Comparison of ENCODE assay signal across 9 cellular contexts in the genomic region with DNA sequence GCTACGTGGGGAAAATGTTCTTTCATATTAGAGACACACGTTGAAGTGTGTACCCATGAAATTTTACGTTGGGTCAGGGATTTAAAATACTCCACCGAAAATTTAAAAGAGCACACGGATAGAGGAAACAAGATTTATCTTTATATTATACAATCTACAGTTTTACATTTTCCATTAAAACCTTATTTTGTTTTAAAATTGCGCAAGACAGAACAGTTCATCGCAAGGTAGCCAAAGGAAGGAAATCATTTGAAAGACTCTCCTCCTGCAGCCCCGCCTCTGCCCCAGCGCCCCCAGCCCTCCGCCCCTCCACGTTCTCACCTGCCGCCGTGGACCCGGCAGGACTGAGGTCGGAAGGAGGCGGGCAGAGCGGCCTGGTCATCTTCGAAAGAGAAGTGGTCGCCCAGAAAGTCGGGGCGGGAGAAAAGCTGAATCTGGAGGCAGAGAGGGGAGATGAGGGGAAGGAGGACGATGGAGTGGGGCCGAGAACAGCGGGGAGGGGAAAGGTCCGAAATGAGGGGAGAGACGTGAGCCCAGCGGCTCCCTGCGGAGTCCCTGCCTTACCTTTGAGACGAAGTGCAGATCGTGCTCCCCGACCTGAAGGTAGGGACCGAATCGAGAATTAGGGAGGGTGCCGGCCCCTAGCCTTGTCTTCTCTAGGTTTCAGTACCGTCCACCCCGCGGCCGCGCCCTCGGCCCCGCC. TPM values are rescaled to one million over a fixed set of nuclear protein-coding genes. Genes with fewer than 3 reads are reported as not detected.
DNase-seq lines count a peak whose midpoint lies in the region; ATAC-seq, FAIRE-seq and TF ChIP-seq lines count a peak whose summit lies in the region.
"Had no signal": no experiment of that assay in that cellular context is flagged by ENCODE, and none has a peak within 500 bp of the region (broad histone marks: within the 10 kb centered on the region; RNA-seq: fewer than 3 reads in every experiment).

No MANE protein-coding gene starts in this region.

- no peak overlapping the region for H3K9ac ChIP-seq in HepG2 (ENCODE audit: insufficient read depth, low read depth, low read length)

- CTCF ChIA-PET in HepG2 (lab: Yijun Ruan, JAX; ENCODE audit: low intra/inter-chr PET ratio, low total read pairs) = no interaction called here

- DNase-seq in activated naive CD8-positive, alpha-beta T cell treated with anti-CD3 and anti-CD28 coated beads, Interleukin-2, amount 50 U/mL, for 24 hours = no peak
- DNase-seq in HepG2 (ENCODE audit: low spot score) (no peak), type B pancreatic cell (ENCODE audit: extremely low spot score, unreplicated experiment) (no peak), NCI-H1436 treated with DMSO at 0.1 percent for 48 hours (lab: John Stamatoyannopoulos, UW) (no peak), SW480 (ENCODE audit: low spot score) (no peak)

- H3K36me3 ChIP-seq in ACC112 (ENCODE audit: insufficient read depth, low read length) = no peaks in the 10 kb centered on the region
- H3K36me3 ChIP-seq in HepG2 (replicated peaks in 1 of 2; ENCODE audit: control insufficient read depth in 1 of 2, insufficient read depth in 2 of 2, low read length in 2 of 2) = no peaks in the 10 kb centered on the region

- no peak for TF ChIP-seq RAD21 in HepG2 (CRISPR knock-in tag; IDR thresholded peaks at IDR 0.05)

- H3K4me3 Mint-ChIP-seq in activated naive CD8-positive, alpha-beta T cell treated with anti-CD3 and anti-CD28 coated beads, Interleukin-2, amount 50 U/mL, for 24 hours = peak overlapping the region; percentile 79
- H3K4me3 Mint-ChIP-seq in type B pancreatic cell = peak overlapping the region; percentile 91

- H3K4me3 ChIP-seq in ACC112 (ENCODE audit: low read depth, low read length) = peak overlapping the region; percentile 79
- H3K4me3 ChIP-seq in HepG2 (replicated peaks in 1 of 3; ENCODE audit: insufficient read depth in 1 of 3, low read depth in 2 of 3, low read length in 3 of 3) = no peak overlapping the region

- no peak overlapping the region for H3K27ac ChIP-seq in ACC112 (ENCODE audit: low read depth, low read length)
- H3K27ac ChIP-seq in HepG2 (ENCODE audit: extremely low read length, insufficient read depth, low read length) = no peak overlapping the region

- peaks cover 9% of the 10 kb centered on the region for H3K4me1 ChIP-seq in ACC112 (ENCODE audit: control insufficient read depth, insufficient read depth, low read length, unreplicated experiment)
- peaks cover 23% of the 10 kb centered on the region for H3K4me1 ChIP-seq in HepG2 (ENCODE audit: insufficient read depth, low read length)

- no peak for TF ChIP-seq POLR2A in HepG2 (IDR thresholded peaks at IDR 0.05; ENCODE audit: insufficient read depth in 1 of 2, low read depth in 2 of 2, low read length in 2 of 2)

- TF ChIP-seq EP300 in HepG2 (IDR thresholded peaks at IDR 0.05; ENCODE audit: low read depth in 2 of 2, low read length in 2 of 2) (no peak), HepG2 (CRISPR knock-in tag; IDR thresholded peaks at IDR 0.05; ENCODE audit: borderline replicate concordance) (no peak)

- in situ Hi-C loops in HepG2 (cut with HindIII; ENCODE audit: extremely low pct_ligation_motif_present, low pct_unique_long_range_greater_than_20kb) = no loop called here

- H3K4me2 ChIP-seq in HepG2 (ENCODE audit: low read depth, low read length) = no peak overlapping the region

- ATAC-seq in HG02678 (IDR thresholded peaks at IDR 0.05; ENCODE audit: unreplicated experiment) = peak; percentile 20
- ATAC-seq in activated naive CD8-positive, alpha-beta T cell treated with anti-CD3 and anti-CD28 coated beads, Interleukin-2, amount 50 U/mL, for 24 hours = no peak
- no peak for ATAC-seq in HepG2
- no peak for ATAC-seq in GM19035 (IDR thresholded peaks at IDR 0.05; ENCODE audit: unreplicated experiment)

- H3K9me3 ChIP-seq in HepG2 (ENCODE audit: low read length) = no peaks in the 10 kb centered on the region

- no TSS peak for BruUV-seq in HepG2 (replicated peaks; lab: Mats Ljungman, UMichigan)

- no peaks in the 10 kb centered on the region for H3K9me3 Mint-ChIP-seq in activated naive CD8-positive, alpha-beta T cell treated with anti-CD3 and anti-CD28 coated beads, Interleukin-2, amount 50 U/mL, for 24 hours
- H3K9me3 Mint-ChIP-seq in type B pancreatic cell = no peaks in the 10 kb centered on the region

- H4K20me1 ChIP-seq in HepG2 (ENCODE audit: insufficient read depth, low read length) = no peaks in the 10 kb centered on the region

- H2AFZ ChIP-seq in ACC112 (ENCODE audit: low read length, unreplicated experiment) (no peak overlapping the region), HepG2 (ENCODE audit: low read length) (no peak overlapping the region)

- H3K36me3 Mint-ChIP-seq in activated naive CD8-positive, alpha-beta T cell treated with anti-CD3 and anti-CD28 coated beads, Interleukin-2, amount 50 U/mL, for 24 hours (ENCODE audit: low read depth) = no peaks in the 10 kb centered on the region
- no peaks in the 10 kb centered on the region for H3K36me3 Mint-ChIP-seq in type B pancreatic cell

- POLR2A ChIA-PET in HepG2 (lab: Yijun Ruan, JAX) = no interaction called here

- H3K27me3 Mint-ChIP-seq in activated naive CD8-positive, alpha-beta T cell treated with anti-CD3 and anti-CD28 coated beads, Interleukin-2, amount 50 U/mL, for 24 hours = peaks cover 5% of the 10 kb centered on the region
- peaks cover 11% of the 10 kb centered on the region for H3K27me3 Mint-ChIP-seq in type B pancreatic cell

- FAIRE-seq in HepG2 (lab: Jason Lieb, UNC) = no peak

- H3K79me2 ChIP-seq in ACC112 (ENCODE audit: control insufficient read depth, insufficient read depth, low read length, unreplicated experiment) = no peaks in the 10 kb centered on the region
- no peaks in the 10 kb centered on the region for H3K79me2 ChIP-seq in HepG2 (ENCODE audit: insufficient read depth, low read length)

- intact Hi-C loops in HepG2 (cut with micrococcal nuclease; ENCODE audit: unreplicated experiment) = no loop called here

- 89% methylated on average over 41 of the region's 41 CpGs for WGBS in HepG2 (ENCODE audit: low lambda C conversion rate)

- no peak for TF ChIP-seq CTCF in HepG2 (CRISPR knock-in tag; IDR thresholded peaks at IDR 0.05)
- TF ChIP-seq CTCF in type B pancreatic cell (conservative IDR thresholded peaks at IDR 0.05) = no peak

- H3K4me1 Mint-ChIP-seq in activated naive CD8-positive, alpha-beta T cell treated with anti-CD3 and anti-CD28 coated beads, Interleukin-2, amount 50 U/mL, for 24 hours = peaks cover 14% of the 10 kb centered on the region
- H3K4me1 Mint-ChIP-seq in type B pancreatic cell (ENCODE audit: unreplicated experiment) = no peaks in the 10 kb centered on the region

- H3K27me3 ChIP-seq in ACC112 (ENCODE audit: insufficient read depth, low read length) (no peaks in the 10 kb centered on the region), HepG2 (ENCODE audit: control insufficient read depth in 1 of 2, insufficient read depth in 2 of 2, low read length in 2 of 2) (no peaks in the 10 kb centered on the region)

- no peak overlapping the region for H3K27ac Mint-ChIP-seq in activated naive CD8-positive, alpha-beta T cell treated with anti-CD3 and anti-CD28 coated beads, Interleukin-2, amount 50 U/mL, for 24 hours
- H3K27ac Mint-ChIP-seq in type B pancreatic cell = peak overlapping the region; percentile 56

RNA-seq across cellular contexts. Expression of gene CRYBG2, which starts 18.0 kb away (rescaled TPM):
- 0.39 and 1.3 TPM in 2 replicates for total RNA-seq in HepG2 (2016; rRNA removed; fragmentation: Illumina TruSeq; extraction: Trizol)
- total RNA-seq in HepG2 (2016; cell fraction: cytosol; rRNA removed; fragmentation: Illumina TruSeq; extraction: Trizol; ENCODE audit: low read depth) = 0.18 TPM in 1 of 2 replicates, not detected in the other
- 0.86 and 1.1 TPM in 2 replicates for total RNA-seq in HepG2 (2016; cell fraction: insoluble cytoplasmic fraction; rRNA removed; fragmentation: Illumina TruSeq; extraction: Trizol)
- total RNA-seq in HepG2 (2016; cell fraction: membrane; rRNA removed; fragmentation: Illumina TruSeq; extraction: Trizol) = 0.48 and 0.87 TPM in 2 replicates
- total RNA-seq in HepG2 (2016; cell fraction: nucleus; rRNA removed; fragmentation: Illumina TruSeq; extraction: Trizol) = 2.3 TPM in 2 replicates
- 2.9 and 4.7 TPM in 2 replicates for polyA plus RNA-seq in HepG2 (2011; rRNA removed)
- 2.0 and 2.5 TPM in 2 replicates for polyA plus RNA-seq in HepG2 (2011; cell fraction: cytosol; rRNA removed)
- polyA plus RNA-seq in HepG2 (2011; cell fraction: nucleus; rRNA removed) = 16.5 and 19.4 TPM in 2 replicates
- polyA plus RNA-seq in HepG2 (2012) = 2.7 and 3.8 TPM in 2 replicates
- polyA plus RNA-seq in HepG2 (2016; cell fraction: cytosol; fragmentation: Illumina TruSeq; extraction: Trizol; ENCODE audit: low read depth) = 0.12 and 0.98 TPM in 2 replicates
- polyA plus RNA-seq in HepG2 (2016; cell fraction: insoluble cytoplasmic fraction; fragmentation: Illumina TruSeq; extraction: Trizol; ENCODE audit: low read depth) = 1.7 and 1.8 TPM in 2 replicates
- 0.48 and 0.79 TPM in 2 replicates for polyA plus RNA-seq in HepG2 (2016; cell fraction: membrane; fragmentation: Illumina TruSeq; extraction: Trizol; ENCODE audit: low read depth)
- polyA plus RNA-seq in HepG2 (2016; cell fraction: nucleus; fragmentation: Illumina TruSeq; extraction: Trizol; ENCODE audit: insufficient read depth, low read depth) = 3.4 and 8.9 TPM in 2 replicates
- 3.5 and 7.2 TPM in 2 replicates for polyA minus RNA-seq in HepG2 (2011; rRNA and poly(A)+ RNA removed; ENCODE audit: low replicate concordance)
- 3.4 and 5.1 TPM in 2 replicates for polyA minus RNA-seq in HepG2 (2011; cell fraction: cytosol; rRNA and poly(A)+ RNA removed)
- polyA minus RNA-seq in HepG2 (2011; cell fraction: nucleus; rRNA and poly(A)+ RNA removed) = 7.6 and 9.4 TPM in 2 replicates
- total RNA-seq in type B pancreatic cell (ENCODE audit: low replicate concordance) = 20.0 and 67.7 TPM in 2 replicates
- total RNA-seq: glomerular endothelial cell had no signal

RNA-seq across cellular contexts. Expression of gene CD52, which starts 18.2 kb away (rescaled TPM):
- total RNA-seq in HepG2 (2016; rRNA removed; fragmentation: Illumina TruSeq; extraction: Trizol) (not detected in 2 replicates), type B pancreatic cell (ENCODE audit: low replicate concordance) (0.75 and 0.93 TPM in 2 replicates)
- total RNA-seq in HepG2 (2016; cell fraction: cytosol; rRNA removed; fragmentation: Illumina TruSeq; extraction: Trizol; ENCODE audit: low read depth) = not detected in 2 replicates
- not detected in 2 replicates for total RNA-seq in HepG2 (2016; cell fraction: insoluble cytoplasmic fraction; rRNA removed; fragmentation: Illumina TruSeq; extraction: Trizol)
- total RNA-seq in HepG2 (2016; cell fraction: membrane; rRNA removed; fragmentation: Illumina TruSeq; extraction: Trizol) = not detected in 2 replicates
- not detected in 2 replicates for total RNA-seq in HepG2 (2016; cell fraction: nucleus; rRNA removed; fragmentation: Illumina TruSeq; extraction: Trizol)
- polyA plus RNA-seq in HepG2 (2011; rRNA removed) = 0.32 and 0.93 TPM in 2 replicates
- 0.81 TPM in 2 replicates for polyA plus RNA-seq in HepG2 (2011; cell fraction: cytosol; rRNA removed)
- polyA plus RNA-seq in HepG2 (2011; cell fraction: nucleus; rRNA removed) = not detected in 2 replicates
- polyA plus RNA-seq in HepG2 (2012) = not detected in 2 replicates
- not detected in 2 replicates for polyA plus RNA-seq in HepG2 (2016; cell fraction: cytosol; fragmentation: Illumina TruSeq; extraction: Trizol; ENCODE audit: low read depth)
- polyA plus RNA-seq in HepG2 (2016; cell fraction: insoluble cytoplasmic fraction; fragmentation: Illumina TruSeq; extraction: Trizol; ENCODE audit: low read depth) = not detected in 2 replicates
- not detected in 2 replicates for polyA plus RNA-seq in HepG2 (2016; cell fraction: membrane; fragmentation: Illumina TruSeq; extraction: Trizol; ENCODE audit: low read depth)
- not detected in 2 replicates for polyA plus RNA-seq in HepG2 (2016; cell fraction: nucleus; fragmentation: Illumina TruSeq; extraction: Trizol; ENCODE audit: insufficient read depth, low read depth)
- 0.44 and 1.2 TPM in 2 replicates for polyA minus RNA-seq in HepG2 (2011; rRNA and poly(A)+ RNA removed; ENCODE audit: low replicate concordance)
- polyA minus RNA-seq in HepG2 (2011; cell fraction: cytosol; rRNA and poly(A)+ RNA removed) = not detected in 2 replicates
- not detected in 2 replicates for polyA minus RNA-seq in HepG2 (2011; cell fraction: nucleus; rRNA and poly(A)+ RNA removed)
- total RNA-seq: glomerular endothelial cell had no signal

RNA-seq across cellular contexts. Expression of gene UBXN11, which starts 29.5 kb away (rescaled TPM):
- total RNA-seq in HepG2 (2016; rRNA removed; fragmentation: Illumina TruSeq; extraction: Trizol) (3.2 and 9.3 TPM in 2 replicates), type B pancreatic cell (ENCODE audit: low replicate concordance) (27.1 and 50.5 TPM in 2 replicates)
- total RNA-seq in HepG2 (2016; cell fraction: cytosol; rRNA removed; fragmentation: Illumina TruSeq; extraction: Trizol; ENCODE audit: low read depth) = 4.9 and 5.3 TPM in 2 replicates
- 3.0 and 8.5 TPM in 2 replicates for total RNA-seq in HepG2 (2016; cell fraction: insoluble cytoplasmic fraction; rRNA removed; fragmentation: Illumina TruSeq; extraction: Trizol)
- 4.4 and 5.7 TPM in 2 replicates for total RNA-seq in HepG2 (2016; cell fraction: membrane; rRNA removed; fragmentation: Illumina TruSeq; extraction: Trizol)
- total RNA-seq in HepG2 (2016; cell fraction: nucleus; rRNA removed; fragmentation: Illumina TruSeq; extraction: Trizol) = 15.9 and 19.3 TPM in 2 replicates
- polyA plus RNA-seq in HepG2 (2011; rRNA removed) = 10.3 and 10.4 TPM in 2 replicates
- 3.0 and 5.8 TPM in 2 replicates for polyA plus RNA-seq in HepG2 (2011; cell fraction: cytosol; rRNA removed)
- 81.6 and 111 TPM in 2 replicates for polyA plus RNA-seq in HepG2 (2011; cell fraction: nucleus; rRNA removed)
- polyA plus RNA-seq in HepG2 (2012) = 4.8 and 5.2 TPM in 2 replicates
- polyA plus RNA-seq in HepG2 (2016; cell fraction: cytosol; fragmentation: Illumina TruSeq; extraction: Trizol; ENCODE audit: low read depth) = 7.2 and 9.0 TPM in 2 replicates
- polyA plus RNA-seq in HepG2 (2016; cell fraction: insoluble cytoplasmic fraction; fragmentation: Illumina TruSeq; extraction: Trizol; ENCODE audit: low read depth) = 6.4 and 8.0 TPM in 2 replicates
- polyA plus RNA-seq in HepG2 (2016; cell fraction: membrane; fragmentation: Illumina TruSeq; extraction: Trizol; ENCODE audit: low read depth) = 8.8 and 9.0 TPM in 2 replicates
- 64.2 and 68.2 TPM in 2 replicates for polyA plus RNA-seq in HepG2 (2016; cell fraction: nucleus; fragmentation: Illumina TruSeq; extraction: Trizol; ENCODE audit: insufficient read depth, low read depth)
- polyA minus RNA-seq in HepG2 (2011; rRNA and poly(A)+ RNA removed; ENCODE audit: low replicate concordance) = 4.3 and 43.2 TPM in 2 replicates
- polyA minus RNA-seq in HepG2 (2011; cell fraction: cytosol; rRNA and poly(A)+ RNA removed) = 1.2 and 2.0 TPM in 2 replicates
- polyA minus RNA-seq in HepG2 (2011; cell fraction: nucleus; rRNA and poly(A)+ RNA removed) = 8.6 and 11.5 TPM in 2 replicates

RNA-seq across cellular contexts. Expression of gene ZNF683, which starts 36.6 kb away (rescaled TPM):
- total RNA-seq in HepG2 (2016; rRNA removed; fragmentation: Illumina TruSeq; extraction: Trizol) = not detected in 2 replicates
- not detected in 2 replicates for total RNA-seq in HepG2 (2016; cell fraction: cytosol; rRNA removed; fragmentation: Illumina TruSeq; extraction: Trizol; ENCODE audit: low read depth)
- total RNA-seq in HepG2 (2016; cell fraction: insoluble cytoplasmic fraction; rRNA removed; fragmentation: Illumina TruSeq; extraction: Trizol) = not detected in 2 replicates
- total RNA-seq in HepG2 (2016; cell fraction: membrane; rRNA removed; fragmentation: Illumina TruSeq; extraction: Trizol) = not detected in 2 replicates
- total RNA-seq in HepG2 (2016; cell fraction: nucleus; rRNA removed; fragmentation: Illumina TruSeq; extraction: Trizol) = not detected in 2 replicates
- not detected in 2 replicates for polyA plus RNA-seq in HepG2 (2011; rRNA removed)
- not detected in 2 replicates for polyA plus RNA-seq in HepG2 (2011; cell fraction: cytosol; rRNA removed)
- polyA plus RNA-seq in HepG2 (2011; cell fraction: nucleus; rRNA removed) = not detected in 2 replicates
- not detected in 2 replicates for polyA plus RNA-seq in HepG2 (2012)
- polyA plus RNA-seq in HepG2 (2016; cell fraction: cytosol; fragmentation: Illumina TruSeq; extraction: Trizol; ENCODE audit: low read depth) = not detected in 2 replicates
- not detected in 2 replicates for polyA plus RNA-seq in HepG2 (2016; cell fraction: insoluble cytoplasmic fraction; fragmentation: Illumina TruSeq; extraction: Trizol; ENCODE audit: low read depth)
- polyA plus RNA-seq in HepG2 (2016; cell fraction: membrane; fragmentation: Illumina TruSeq; extraction: Trizol; ENCODE audit: low read depth) = not detected in 2 replicates
- not detected in 2 replicates for polyA plus RNA-seq in HepG2 (2016; cell fraction: nucleus; fragmentation: Illumina TruSeq; extraction: Trizol; ENCODE audit: insufficient read depth, low read depth)
- not detected in 2 replicates for polyA minus RNA-seq in HepG2 (2011; rRNA and poly(A)+ RNA removed; ENCODE audit: low replicate concordance)
- polyA minus RNA-seq in HepG2 (2011; cell fraction: cytosol; rRNA and poly(A)+ RNA removed) = not detected in 2 replicates
- not detected in 2 replicates for polyA minus RNA-seq in HepG2 (2011; cell fraction: nucleus; rRNA and poly(A)+ RNA removed)
- total RNA-seq in type B pancreatic cell (ENCODE audit: low replicate concordance) = not detected in 2 replicates
- total RNA-seq: glomerular endothelial cell had no signal

RNA-seq across cellular contexts. Expression of gene SH3BGRL3, which starts 56.0 kb away (rescaled TPM):
- total RNA-seq in HepG2 (2016; rRNA removed; fragmentation: Illumina TruSeq; extraction: Trizol) = 12.2 and 13.4 TPM in 2 replicates
- total RNA-seq in HepG2 (2016; cell fraction: cytosol; rRNA removed; fragmentation: Illumina TruSeq; extraction: Trizol; ENCODE audit: low read depth) = 14.0 and 29.7 TPM in 2 replicates
- total RNA-seq in HepG2 (2016; cell fraction: insoluble cytoplasmic fraction; rRNA removed; fragmentation: Illumina TruSeq; extraction: Trizol) = 11.6 and 11.8 TPM in 2 replicates
- total RNA-seq in HepG2 (2016; cell fraction: membrane; rRNA removed; fragmentation: Illumina TruSeq; extraction: Trizol) = 15.8 and 28.5 TPM in 2 replicates
- total RNA-seq in HepG2 (2016; cell fraction: nucleus; rRNA removed; fragmentation: Illumina TruSeq; extraction: Trizol) = 5.2 and 6.0 TPM in 2 replicates
- polyA plus RNA-seq in HepG2 (2011; rRNA removed) = 11.4 and 11.5 TPM in 2 replicates
- 10.4 and 12.2 TPM in 2 replicates for polyA plus RNA-seq in HepG2 (2011; cell fraction: cytosol; rRNA removed)
- polyA plus RNA-seq in HepG2 (2011; cell fraction: nucleus; rRNA removed) = 7.5 and 8.3 TPM in 2 replicates
- polyA plus RNA-seq in HepG2 (2012) = 12.3 and 13.0 TPM in 2 replicates
- polyA plus RNA-seq in HepG2 (2016; cell fraction: cytosol; fragmentation: Illumina TruSeq; extraction: Trizol; ENCODE audit: low read depth) = 64.3 and 100 TPM in 2 replicates
- polyA plus RNA-seq in HepG2 (2016; cell fraction: insoluble cytoplasmic fraction; fragmentation: Illumina TruSeq; extraction: Trizol; ENCODE audit: low read depth) = 24.8 and 47.8 TPM in 2 replicates
- 72.1 and 88.4 TPM in 2 replicates for polyA plus RNA-seq in HepG2 (2016; cell fraction: membrane; fragmentation: Illumina TruSeq; extraction: Trizol; ENCODE audit: low read depth)
- 16.4 and 20.4 TPM in 2 replicates for polyA plus RNA-seq in HepG2 (2016; cell fraction: nucleus; fragmentation: Illumina TruSeq; extraction: Trizol; ENCODE audit: insufficient read depth, low read depth)
- polyA minus RNA-seq in HepG2 (2011; rRNA and poly(A)+ RNA removed; ENCODE audit: low replicate concordance) = 26.8 and 67.6 TPM in 2 replicates
- 8.1 and 10.8 TPM in 2 replicates for polyA minus RNA-seq in HepG2 (2011; cell fraction: cytosol; rRNA and poly(A)+ RNA removed)
- polyA minus RNA-seq in HepG2 (2011; cell fraction: nucleus; rRNA and poly(A)+ RNA removed) = 8.5 and 9.8 TPM in 2 replicates
- 78.1 and 105 TPM in 2 replicates for total RNA-seq in type B pancreatic cell (ENCODE audit: low replicate concordance)
